ENCODE assay signal across 1 cellular context in the genomic region with DNA sequence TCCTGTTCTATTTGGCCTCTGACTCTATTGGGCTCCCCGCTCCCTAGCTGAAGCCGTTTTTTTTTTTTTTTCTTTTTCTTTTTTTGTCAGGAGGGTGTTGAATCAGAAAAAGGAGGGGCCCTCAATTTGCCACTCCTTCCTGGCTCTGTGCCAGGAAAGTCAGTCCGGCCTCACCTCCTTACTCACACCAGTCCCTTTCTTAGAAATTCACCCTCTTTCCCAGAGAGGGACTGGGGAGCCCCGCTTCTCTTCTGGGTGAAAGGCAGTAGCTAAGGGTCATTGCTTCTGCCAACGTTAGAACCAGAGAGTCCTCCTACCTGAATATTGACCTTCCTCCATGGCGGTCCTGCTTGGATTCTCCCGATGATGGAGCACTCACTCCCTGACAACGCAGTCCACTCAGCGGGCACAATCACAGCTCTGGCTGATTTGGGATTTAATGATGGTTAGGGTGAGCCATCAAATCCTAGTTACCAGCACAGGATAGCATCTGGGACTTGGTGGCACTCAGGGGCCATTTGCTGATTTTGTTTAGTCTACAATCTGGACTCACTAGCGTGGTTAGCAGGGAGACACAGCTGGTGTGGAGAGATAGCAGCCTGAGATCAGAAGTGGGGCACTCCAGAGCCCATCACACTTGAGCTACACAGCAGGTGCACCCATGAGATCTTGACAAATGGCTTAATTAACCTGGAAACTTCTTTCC.
TF ChIP-seq lines count a peak whose summit lies in the region.

No MANE protein-coding gene starts in this region.

TF ChIP-seq in HepG2, 621 proteins besides CTCF, POLR2A, EP300 and RAD21:
- TF ChIP-seq LCORL (IDR thresholded peaks at IDR 0.05) (peak; percentile 62), LCORL (CRISPR knock-in tag; IDR thresholded peaks at IDR 0.05) (no peak)
- TF ChIP-seq, protein P1, sequence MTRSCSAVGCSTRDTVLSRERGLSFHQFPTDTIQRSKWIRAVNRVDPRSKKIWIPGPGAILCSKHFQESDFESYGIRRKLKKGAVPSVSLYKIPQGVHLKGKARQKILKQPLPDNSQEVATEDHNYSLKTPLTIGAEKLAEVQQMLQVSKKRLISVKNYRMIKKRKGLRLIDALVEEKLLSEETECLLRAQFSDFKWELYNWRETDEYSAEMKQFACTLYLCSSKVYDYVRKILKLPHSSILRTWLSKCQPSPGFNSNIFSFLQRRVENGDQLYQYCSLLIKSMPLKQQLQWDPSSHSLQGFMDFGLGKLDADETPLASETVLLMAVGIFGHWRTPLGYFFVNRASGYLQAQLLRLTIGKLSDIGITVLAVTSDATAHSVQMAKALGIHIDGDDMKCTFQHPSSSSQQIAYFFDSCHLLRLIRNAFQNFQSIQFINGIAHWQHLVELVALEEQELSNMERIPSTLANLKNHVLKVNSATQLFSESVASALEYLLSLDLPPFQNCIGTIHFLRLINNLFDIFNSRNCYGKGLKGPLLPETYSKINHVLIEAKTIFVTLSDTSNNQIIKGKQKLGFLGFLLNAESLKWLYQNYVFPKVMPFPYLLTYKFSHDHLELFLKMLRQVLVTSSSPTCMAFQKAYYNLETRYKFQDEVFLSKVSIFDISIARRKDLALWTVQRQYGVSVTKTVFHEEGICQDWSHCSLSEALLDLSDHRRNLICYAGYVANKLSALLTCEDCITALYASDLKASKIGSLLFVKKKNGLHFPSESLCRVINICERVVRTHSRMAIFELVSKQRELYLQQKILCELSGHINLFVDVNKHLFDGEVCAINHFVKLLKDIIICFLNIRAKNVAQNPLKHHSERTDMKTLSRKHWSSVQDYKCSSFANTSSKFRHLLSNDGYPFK (CRISPR knock-in tag; IDR thresholded peaks at IDR 0.05; ENCODE audit: borderline replicate concordance) = no peak
